17 cellular contexts compared by ENCODE assay signal in genomic region chr2:3200420-3200939, GRCh38.
DNase-seq lines count a peak whose midpoint lies in the region; ATAC-seq and TF ChIP-seq lines count a peak whose summit lies in the region.
"Had no signal": no experiment of that assay in that cellular context is flagged by ENCODE, and none has a peak within 500 bp of the region (broad histone marks: within the 10 kb centered on the region; RNA-seq: fewer than 3 reads in every experiment).

No MANE protein-coding gene starts in this region.

- H3K27me3 Mint-ChIP-seq in central memory CD8-positive, alpha-beta T cell = no peaks in the 10 kb centered on the region
- no peaks in the 10 kb centered on the region for H3K27me3 Mint-ChIP-seq in immature natural killer cell (ENCODE audit: low read depth in 3 of 3)
- H3K27me3 Mint-ChIP-seq: IgD-negative memory B cell had no signal

- H3K36me3 Mint-ChIP-seq in central memory CD8-positive, alpha-beta T cell (ENCODE audit: insufficient read depth) = peaks cover 7% of the 10 kb centered on the region
- H3K36me3 Mint-ChIP-seq in immature natural killer cell = peaks cover 0 to 13% (median 3%) of the 10 kb centered on the region in 3 donors
- H3K36me3 Mint-ChIP-seq in stimulated activated effector memory CD8-positive, alpha-beta T cell treated with anti-CD3 and anti-CD28 coated beads, Interleukin-12 subunit alpha, Interleukin-12 subunit beta, amount 100 ng/mL, for 72 hours = peaks cover 4% of the 10 kb centered on the region

- no peak overlapping the region for H3K4me3 Mint-ChIP-seq in central memory CD8-positive, alpha-beta T cell
- H3K4me3 Mint-ChIP-seq in immature natural killer cell = no peak overlapping the region
- H3K4me3 Mint-ChIP-seq in stimulated activated effector memory CD8-positive, alpha-beta T cell treated with anti-CD3 and anti-CD28 coated beads, Interleukin-12 subunit alpha, Interleukin-12 subunit beta, amount 100 ng/mL, for 72 hours = no peak overlapping the region
- H3K4me3 Mint-ChIP-seq: activated naive CD4-positive, alpha-beta T cell treated with anti-CD3 and anti-CD28 coated beads for 36 hours; CD8-positive, alpha-beta T cell had no signal

- no peak overlapping the region for H3K27ac ChIP-seq in left ventricle myocardium inferior (replicated peaks)
- H3K27ac ChIP-seq in SJCRH30 = no peak overlapping the region
- H3K27ac ChIP-seq: ascending aorta had no signal

- peaks cover 13% of the 10 kb centered on the region for H3K4me1 Mint-ChIP-seq in central memory CD8-positive, alpha-beta T cell
- peaks cover 36 to 56% of the 10 kb centered on the region in 2 donors for H3K4me1 Mint-ChIP-seq in immature natural killer cell
- H3K4me1 Mint-ChIP-seq in stimulated activated effector memory CD8-positive, alpha-beta T cell treated with anti-CD3 and anti-CD28 coated beads, Interleukin-12 subunit alpha, Interleukin-12 subunit beta, amount 100 ng/mL, for 72 hours = peaks cover 17% of the 10 kb centered on the region

- peak; percentile 47 for DNase-seq in Right ventricle myocardium superior
- DNase-seq in left ventricle myocardium inferior = no peak
- no peak for DNase-seq in central memory CD8-positive, alpha-beta T cell (ENCODE audit: low spot score in 2 of 2)
- no peak for DNase-seq in immature natural killer cell
- no peak for DNase-seq in stimulated activated effector memory CD8-positive, alpha-beta T cell treated with anti-CD3 and anti-CD28 coated beads, Interleukin-12 subunit alpha, Interleukin-12 subunit beta, amount 100 ng/mL, for 72 hours (ENCODE audit: low spot score in 2 of 2)
- DNase-seq in SJCRH30 = no peak
- no peak for DNase-seq in activated CD4-positive, alpha-beta T cell treated with anti-CD3 and anti-CD28 coated beads, Interleukin-2, amount 50 U/mL, for 48 hours
- DNase-seq: activated naive CD4-positive, alpha-beta T cell treated with anti-CD3 and anti-CD28 coated beads for 36 hours; activated T-cell treated with anti-CD3 and anti-CD28 coated beads, Interleukin-2, amount 50 U/mL, for 1 hour; CD8-positive, alpha-beta T cell; DMS79 treated with DMSO at 0.1 percent for 48 hours; NCI-H1694; trophoblast cell had no signal

- H3K36me3 ChIP-seq in left ventricle myocardium inferior = peaks cover 13% of the 10 kb centered on the region
- H3K36me3 ChIP-seq in SJCRH30 = peaks cover 4% of the 10 kb centered on the region; the same call in 1 of the 2 replicates

- intact Hi-C loops in Right ventricle myocardium superior (cut with DNase I) (no loop called here), left ventricle myocardium inferior (cut with micrococcal nuclease) (no loop called here)

- TF ChIP-seq CTCF in left ventricle myocardium inferior (IDR thresholded peaks at IDR 0.05; ENCODE audit: borderline replicate concordance) = no peak

- H3K9me3 ChIP-seq in left ventricle myocardium inferior (replicated peaks) (no peaks in the 10 kb centered on the region), SJCRH30 (replicated peaks) (no peaks in the 10 kb centered on the region)
- H3K9me3 ChIP-seq: ascending aorta had no signal

- peak; percentile 80 for ATAC-seq in Right ventricle myocardium superior (ENCODE audit: poor library complexity)
- ATAC-seq in central memory CD8-positive, alpha-beta T cell (replicated peaks; ENCODE audit: extremely low read depth, poor library complexity, severe bottlenecking) = no peak
- ATAC-seq in stimulated activated effector memory CD8-positive, alpha-beta T cell treated with anti-CD3 and anti-CD28 coated beads, Interleukin-12 subunit alpha, Interleukin-12 subunit beta, amount 100 ng/mL, for 72 hours = no peak
- no peak for ATAC-seq in GM18858 (IDR thresholded peaks at IDR 0.05; ENCODE audit: unreplicated experiment)
- ATAC-seq: CD8-positive, alpha-beta T cell had no signal

- H3K27me3 ChIP-seq in left ventricle myocardium inferior (ENCODE audit: low read depth) = no peaks in the 10 kb centered on the region
- no peaks in the 10 kb centered on the region for H3K27me3 ChIP-seq in SJCRH30
- H3K27me3 ChIP-seq: ascending aorta had no signal

- H3K4me3 ChIP-seq in left ventricle myocardium inferior (no peak overlapping the region), SJCRH30 (no peak overlapping the region)
- H3K4me3 ChIP-seq: ascending aorta, lung had no signal

- H3K27ac Mint-ChIP-seq in central memory CD8-positive, alpha-beta T cell (ENCODE audit: low read depth) = peak overlapping the region; percentile 83
- peak overlapping the region in 4 of 6 donors; percentile 76 to 90 (median 81) for H3K27ac Mint-ChIP-seq in immature natural killer cell
- H3K27ac Mint-ChIP-seq in stimulated activated effector memory CD8-positive, alpha-beta T cell treated with anti-CD3 and anti-CD28 coated beads, Interleukin-12 subunit alpha, Interleukin-12 subunit beta, amount 100 ng/mL, for 72 hours = peak overlapping the region; percentile 56
- H3K27ac Mint-ChIP-seq: activated naive CD4-positive, alpha-beta T cell treated with anti-CD3 and anti-CD28 coated beads for 36 hours had no signal

- H3K4me1 ChIP-seq in left ventricle myocardium inferior = peaks cover 10% of the 10 kb centered on the region
- H3K4me1 ChIP-seq in SJCRH30 = peaks cover 11% of the 10 kb centered on the region; the same call in 1 of the 2 replicates
- H3K4me1 ChIP-seq: ascending aorta had no signal

- no peaks in the 10 kb centered on the region for H3K9me3 Mint-ChIP-seq in central memory CD8-positive, alpha-beta T cell
- H3K9me3 Mint-ChIP-seq in immature natural killer cell = no peaks in the 10 kb centered on the region
- no peaks in the 10 kb centered on the region for H3K9me3 Mint-ChIP-seq in stimulated activated effector memory CD8-positive, alpha-beta T cell treated with anti-CD3 and anti-CD28 coated beads, Interleukin-12 subunit alpha, Interleukin-12 subunit beta, amount 100 ng/mL, for 72 hours
- H3K9me3 Mint-ChIP-seq: activated naive CD4-positive, alpha-beta T cell treated with anti-CD3 and anti-CD28 coated beads for 36 hours; CD8-positive, alpha-beta T cell; IgD-negative memory B cell had no signal
